8 cellular contexts compared by ENCODE assay signal in the genomic region with DNA sequence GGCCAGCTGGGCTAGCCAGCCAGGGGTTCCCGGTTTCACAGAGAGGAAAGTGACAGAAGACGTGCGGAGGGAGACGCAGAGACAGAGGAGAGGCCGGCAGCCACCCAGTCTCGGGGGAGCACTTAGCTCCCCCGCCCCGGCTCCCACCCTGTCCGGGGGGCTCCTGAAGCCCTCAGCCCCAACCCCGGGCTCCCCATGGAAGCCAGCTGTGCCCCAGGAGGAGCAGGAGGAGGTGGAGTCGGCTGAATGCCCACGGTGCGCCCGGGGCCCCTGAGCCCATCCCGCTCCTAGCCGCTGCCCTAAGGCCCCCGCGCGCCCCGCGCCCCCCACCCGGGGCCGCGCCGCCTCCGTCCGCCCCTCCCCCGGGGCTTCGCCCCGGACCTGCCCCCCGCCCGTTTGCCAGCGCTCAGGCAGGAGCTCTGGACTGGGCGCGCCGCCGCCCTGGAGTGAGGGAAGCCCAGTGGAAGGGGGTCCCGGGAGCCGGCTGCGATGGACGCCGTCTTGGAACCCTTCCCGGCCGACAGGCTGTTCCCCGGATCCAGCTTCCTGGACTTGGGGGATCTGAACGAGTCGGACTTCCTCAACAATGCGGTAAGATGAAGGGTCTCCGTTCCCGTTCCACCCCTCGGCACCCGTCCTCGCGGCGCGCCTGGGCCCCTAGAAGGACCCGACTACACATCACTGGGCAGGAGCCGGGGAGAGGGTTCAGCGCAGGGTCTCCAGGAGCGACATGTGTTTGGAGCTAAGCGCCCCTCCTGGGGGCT. TPM values are rescaled to one million over a fixed set of nuclear protein-coding genes. Genes with fewer than 3 reads are reported as not detected.
A peak's percentile ranks its signal among the peaks of the same experiment; 100 is the strongest.
DNase-seq lines count a peak whose midpoint lies in the region; ATAC-seq and TF ChIP-seq lines count a peak whose summit lies in the region.

A gene with protein sequence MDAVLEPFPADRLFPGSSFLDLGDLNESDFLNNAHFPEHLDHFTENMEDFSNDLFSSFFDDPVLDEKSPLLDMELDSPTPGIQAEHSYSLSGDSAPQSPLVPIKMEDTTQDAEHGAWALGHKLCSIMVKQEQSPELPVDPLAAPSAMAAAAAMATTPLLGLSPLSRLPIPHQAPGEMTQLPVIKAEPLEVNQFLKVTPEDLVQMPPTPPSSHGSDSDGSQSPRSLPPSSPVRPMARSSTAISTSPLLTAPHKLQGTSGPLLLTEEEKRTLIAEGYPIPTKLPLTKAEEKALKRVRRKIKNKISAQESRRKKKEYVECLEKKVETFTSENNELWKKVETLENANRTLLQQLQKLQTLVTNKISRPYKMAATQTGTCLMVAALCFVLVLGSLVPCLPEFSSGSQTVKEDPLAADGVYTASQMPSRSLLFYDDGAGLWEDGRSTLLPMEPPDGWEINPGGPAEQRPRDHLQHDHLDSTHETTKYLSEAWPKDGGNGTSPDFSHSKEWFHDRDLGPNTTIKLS (plus strand): TSS at position 40 of the 764 bp plus-strand sequence. CDS start 450 bp downstream, at position 490.

- H3K27me3 Mint-ChIP-seq in stimulated activated naive CD8-positive, alpha-beta T cell treated with anti-CD3 and anti-CD28 coated beads, Interleukin-15, Interleukin-2, amounts not matched to agents 100 ng/mL and 50 ng/mL, for 24 hours = peaks cover 37% of the 10 kb centered on the region

- H3K27ac ChIP-seq in ascending aorta = peak within 1 kb of the TSS; percentile 28 to 42
- peak within 1 kb of the TSS in 3 of 4 donors; percentile 53 to 81 (median 71) for H3K27ac ChIP-seq in tibial nerve

- no peaks in the 10 kb centered on the region for H3K9me3 Mint-ChIP-seq in stimulated activated naive CD8-positive, alpha-beta T cell treated with anti-CD3 and anti-CD28 coated beads, Interleukin-15, Interleukin-2, amounts not matched to agents 100 ng/mL and 50 ng/mL, for 24 hours

- no peak for TF ChIP-seq EP300 in tibial nerve (IDR thresholded peaks at IDR 0.05)

- H3K4me3 Mint-ChIP-seq in stimulated activated naive CD8-positive, alpha-beta T cell treated with anti-CD3 and anti-CD28 coated beads, Interleukin-15, Interleukin-2, amounts not matched to agents 100 ng/mL and 50 ng/mL, for 24 hours = peak within 1 kb of the TSS; percentile 43

- H3K27ac Mint-ChIP-seq in stimulated activated naive CD8-positive, alpha-beta T cell treated with anti-CD3 and anti-CD28 coated beads, Interleukin-15, Interleukin-2, amounts not matched to agents 100 ng/mL and 50 ng/mL, for 24 hours = no peak within 1 kb of the TSS

- 0 to 1% methylated on average over 20 to 41 of the region's 61 CpGs for WGBS in tibial nerve, 2 donors

- peaks cover 4% of the 10 kb centered on the region for H3K27me3 ChIP-seq in ascending aorta
- H3K27me3 ChIP-seq in tibial nerve = peaks cover 0 to 49% of the 10 kb centered on the region in 2 donors

- TF ChIP-seq POLR2A in tibial nerve (IDR thresholded peaks at IDR 0.05) = no peak

- intact Hi-C loops in ascending aorta (cut with DNase I) (no loop called here), left colon (cut with DNase I, micrococcal nuclease) (no loop called here)

- ATAC-seq in stimulated activated naive CD8-positive, alpha-beta T cell treated with anti-CD3 and anti-CD28 coated beads, Interleukin-15, Interleukin-2, amounts not matched to agents 100 U/mL and 50 U/mL, for 24 hours = no peak
- ATAC-seq in left colon (peak; percentile 25), GM21528 (IDR thresholded peaks at IDR 0.05; ENCODE audit: low FRiP score, unreplicated experiment) (no peak), HG03469 (IDR thresholded peaks at IDR 0.05; ENCODE audit: unreplicated experiment) (no peak)

- H3K36me3 ChIP-seq in ascending aorta (no peaks in the 10 kb centered on the region), tibial nerve (no peaks in the 10 kb centered on the region)

- peaks cover 5% of the 10 kb centered on the region for H3K4me1 Mint-ChIP-seq in stimulated activated naive CD8-positive, alpha-beta T cell treated with anti-CD3 and anti-CD28 coated beads, Interleukin-15, Interleukin-2, amounts not matched to agents 100 ng/mL and 50 ng/mL, for 24 hours (ENCODE audit: low read depth)

- TF ChIP-seq CTCF in ascending aorta (IDR thresholded peaks at IDR 0.05) = no peak
- TF ChIP-seq CTCF in tibial nerve (IDR thresholded peaks at IDR 0.05) = no peak

- H3K4me3 ChIP-seq in ascending aorta (peak within 1 kb of the TSS; percentile 66 to 67), tibial nerve (peak within 1 kb of the TSS; percentile 39 to 63 (median 46))

- no peaks in the 10 kb centered on the region for H3K36me3 Mint-ChIP-seq in stimulated activated naive CD8-positive, alpha-beta T cell treated with anti-CD3 and anti-CD28 coated beads, Interleukin-15, Interleukin-2, amounts not matched to agents 100 ng/mL and 50 ng/mL, for 24 hours (ENCODE audit: low read depth)

- DNase-seq in stimulated activated naive CD8-positive, alpha-beta T cell treated with anti-CD3 and anti-CD28 coated beads, Interleukin-15, Interleukin-2, amounts not matched to agents 100 U/mL and 50 U/mL, for 24 hours = no peak
- DNase-seq in ascending aorta (ENCODE audit: low spot score in 2 of 2) (peak in 1 of 2 donors; percentile 75), left colon (peak; percentile 85), tibial nerve (ENCODE audit: low spot score in 2 of 2) (no peak), NCI-H2029 (lab: John Stamatoyannopoulos, UW) (no peak)

- no peaks in the 10 kb centered on the region for H3K9me3 ChIP-seq in ascending aorta
- no peaks in the 10 kb centered on the region for H3K9me3 ChIP-seq in tibial nerve

- H3K4me1 ChIP-seq in ascending aorta = peaks cover 3 to 27% of the 10 kb centered on the region in 2 donors
- H3K4me1 ChIP-seq in tibial nerve = peaks cover 0 to 77% (median 22%) of the 10 kb centered on the region in 4 donors

RNA-seq across cellular contexts. Expression of the gene that starts here (rescaled TPM):
- 11.4 TPM for total RNA-seq in ascending aorta
- 100 to 1,000 TPM; 118 to 200 TPM for total RNA-seq in left colon
- total RNA-seq in tibial nerve = 1 to 10 TPM; 2.0 to 6.9 (median 3.4) TPM

Comparison
In these comparisons a context has a peak if more than half of its experiments do, and no peak if none do; other contexts are left out.
1. DNase-seq: peak in left colon (2 of 2); none in stimulated activated naive CD8-positive, alpha-beta T cell treated with anti-CD3 and anti-CD28 coated beads, Interleukin-15, Interleukin-2, amounts not matched to agents 100 U/mL and 50 U/mL, for 24 hours (single experiment), tibial nerve (0 of 2) and NCI-H2029 (single experiment).